21 cellular contexts compared by ENCODE assay signal in the genomic region with DNA sequence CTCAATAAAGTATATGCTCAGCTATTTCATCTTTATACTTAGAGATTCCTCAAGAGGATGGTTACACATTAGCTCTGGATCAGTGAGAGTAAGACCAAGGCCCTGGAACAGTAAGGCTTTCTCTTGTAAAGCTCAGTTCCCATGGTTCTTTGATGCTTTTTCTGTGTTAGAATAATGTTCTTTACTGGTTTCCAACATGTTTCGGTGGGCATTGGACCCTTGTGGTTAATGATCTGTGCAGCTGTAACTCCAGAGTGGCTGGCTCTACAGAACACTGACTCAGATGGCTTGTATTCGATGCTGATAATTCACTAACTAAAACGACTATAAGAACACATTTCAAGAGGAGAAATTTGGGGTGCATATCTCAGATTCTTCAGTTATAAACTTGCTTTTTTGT.
DNase-seq lines count a peak whose midpoint lies in the region; ATAC-seq and TF ChIP-seq lines count a peak whose summit lies in the region.
"Had no signal": no experiment of that assay in that cellular context is flagged by ENCODE, and none has a peak within 500 bp of the region (broad histone marks: within the 10 kb centered on the region; RNA-seq: fewer than 3 reads in every experiment).

No MANE protein-coding gene starts in this region.

- ATAC-seq in GM21619 (IDR thresholded peaks at IDR 0.05; ENCODE audit: unreplicated experiment) = no peak
- ATAC-seq: K562 had no signal

- H3K9ac ChIP-seq in mucosa of stomach (ENCODE audit: low read length) = peak overlapping the region; percentile 36

- no peak for TF ChIP-seq CTCF in HFFc6 (IDR thresholded peaks at IDR 0.05)

- H3K4me1 Mint-ChIP-seq in HFFc6 (ENCODE audit: low read depth) = peaks cover 54% of the 10 kb centered on the region
- peaks cover 45% of the 10 kb centered on the region for H3K4me1 Mint-ChIP-seq in T-helper 2 cell treated with Interferon-gamma antibody and Interleukin-4, amounts not matched to agents 5 μg/mL and 100 μg/mL, for 36 hours (ENCODE audit: low read depth)
- peaks cover 79% of the 10 kb centered on the region for H3K4me1 Mint-ChIP-seq in activated T-cell treated with anti-CD3 and anti-CD28 coated beads, Interleukin-2, amount 50 U/mL, for 24 hours (ENCODE audit: low read depth)

- no peaks in the 10 kb centered on the region for H3K36me3 ChIP-seq in mucosa of stomach (ENCODE audit: control insufficient read depth, insufficient read depth, low read length)
- H3K36me3 ChIP-seq: cardiac muscle cell, HAP-1, ovary, sigmoid colon, uterus had no signal

- H3K27ac ChIP-seq in epithelial cell of prostate = peak overlapping the region; percentile 74
- H3K27ac ChIP-seq: cardiac muscle cell, ovary, SJCRH30 had no signal

- H3K4me1 ChIP-seq in mucosa of stomach (ENCODE audit: control insufficient read depth, insufficient read depth, low read length) = peaks cover 53% of the 10 kb centered on the region

- in situ Hi-C loops in ACHN (cut with HindIII; ENCODE audit: low pct_ligation_motif_present, low pct_unique_long_range_greater_than_20kb, low sequenced_read_pairs) = no loop called here

- H3K27me3 Mint-ChIP-seq in HFFc6 (ENCODE audit: insufficient read depth) = peaks cover 2% of the 10 kb centered on the region
- H3K27me3 Mint-ChIP-seq in T-helper 2 cell treated with Interferon-gamma antibody and Interleukin-4, amounts not matched to agents 5 μg/mL and 100 μg/mL, for 36 hours (ENCODE audit: low read depth) = no peaks in the 10 kb centered on the region
- no peaks in the 10 kb centered on the region for H3K27me3 Mint-ChIP-seq in activated T-cell treated with anti-CD3 and anti-CD28 coated beads, Interleukin-2, amount 50 U/mL, for 24 hours

- no peaks in the 10 kb centered on the region for H3K9me3 Mint-ChIP-seq in HFFc6
- H3K9me3 Mint-ChIP-seq in T-helper 2 cell treated with Interferon-gamma antibody and Interleukin-4, amounts not matched to agents 5 μg/mL and 100 μg/mL, for 36 hours = no peaks in the 10 kb centered on the region
- H3K9me3 Mint-ChIP-seq in activated T-cell treated with anti-CD3 and anti-CD28 coated beads, Interleukin-2, amount 50 U/mL, for 24 hours = no peaks in the 10 kb centered on the region

- H3K36me3 Mint-ChIP-seq in HFFc6 (ENCODE audit: low read depth) = no peaks in the 10 kb centered on the region
- H3K36me3 Mint-ChIP-seq in T-helper 2 cell treated with Interferon-gamma antibody and Interleukin-4, amounts not matched to agents 5 μg/mL and 100 μg/mL, for 36 hours (ENCODE audit: low read depth) = no peaks in the 10 kb centered on the region
- no peaks in the 10 kb centered on the region for H3K36me3 Mint-ChIP-seq in activated T-cell treated with anti-CD3 and anti-CD28 coated beads, Interleukin-2, amount 50 U/mL, for 24 hours (ENCODE audit: low read depth)

- H3K27me3 ChIP-seq in mucosa of stomach (ENCODE audit: control insufficient read depth, insufficient read depth, low read length) = no peaks in the 10 kb centered on the region
- H3K27me3 ChIP-seq: cardiac muscle cell, ovary, sigmoid colon, SJCRH30, uterus had no signal

- H3K27ac Mint-ChIP-seq in HFFc6 = peak overlapping the region; percentile 88
- H3K27ac Mint-ChIP-seq in T-helper 2 cell treated with Interferon-gamma antibody and Interleukin-4, amounts not matched to agents 5 μg/mL and 100 μg/mL, for 36 hours = no peak overlapping the region
- H3K27ac Mint-ChIP-seq in activated T-cell treated with anti-CD3 and anti-CD28 coated beads, Interleukin-2, amount 50 U/mL, for 24 hours = no peak overlapping the region

- no peak overlapping the region for H3K4me3 Mint-ChIP-seq in HFFc6
- H3K4me3 Mint-ChIP-seq in T-helper 2 cell treated with Interferon-gamma antibody and Interleukin-4, amounts not matched to agents 5 μg/mL and 100 μg/mL, for 36 hours = no peak overlapping the region
- no peak overlapping the region for H3K4me3 Mint-ChIP-seq in activated T-cell treated with anti-CD3 and anti-CD28 coated beads, Interleukin-2, amount 50 U/mL, for 24 hours

- peak; percentile 53 for DNase-seq in ACHN
- DNase-seq in HFFc6 = no peak
- no peak for DNase-seq in epithelial cell of prostate (ENCODE audit: low read depth, low spot score)
- DNase-seq in T-helper 2 cell treated with Interferon-gamma antibody and Interleukin-4, amounts not matched to agents 5 μg/mL and 100 μg/mL, for 36 hours (ENCODE audit: low spot score) = no peak
- no peak for DNase-seq in activated T-cell treated with anti-CD3 and anti-CD28 coated beads, Interleukin-2, amount 50 U/mL, for 24 hours
- no peak for DNase-seq in NCI-H2227 treated with DMSO at 0.1 percent for 48 hours (lab: John Stamatoyannopoulos, UW)
- DNase-seq: activated CD4-positive, alpha-beta T cell treated with anti-CD3 and anti-CD28 coated beads for 1 hour; effector CD4-positive, alpha-beta T cell; hypothalamus; NCI-H2081; NCI-H524 treated with DMSO at 0.1 percent for 48 hours; ovary; sigmoid colon; SJCRH30; stimulated activated CD4-positive, alpha-beta T cell treated with anti-CD3 and anti-CD28 coated beads, Interleukin-2, amount 100 ng/mL, for 24 hours; uterus had no signal

- H3K9me3 ChIP-seq in mucosa of stomach (ENCODE audit: control insufficient read depth, low read length) = no peaks in the 10 kb centered on the region
- H3K9me3 ChIP-seq: HAP-1, ovary, sigmoid colon, SJCRH30, uterus had no signal

- H3K4me3 ChIP-seq in mucosa of stomach (ENCODE audit: low read length) = no peak overlapping the region
- H3K4me3 ChIP-seq: cardiac muscle cell, HAP-1, K562, ovary, sigmoid colon, SJCRH30, uterus had no signal
